ENCODE assay signal across 20 cellular contexts in the genomic region with DNA sequence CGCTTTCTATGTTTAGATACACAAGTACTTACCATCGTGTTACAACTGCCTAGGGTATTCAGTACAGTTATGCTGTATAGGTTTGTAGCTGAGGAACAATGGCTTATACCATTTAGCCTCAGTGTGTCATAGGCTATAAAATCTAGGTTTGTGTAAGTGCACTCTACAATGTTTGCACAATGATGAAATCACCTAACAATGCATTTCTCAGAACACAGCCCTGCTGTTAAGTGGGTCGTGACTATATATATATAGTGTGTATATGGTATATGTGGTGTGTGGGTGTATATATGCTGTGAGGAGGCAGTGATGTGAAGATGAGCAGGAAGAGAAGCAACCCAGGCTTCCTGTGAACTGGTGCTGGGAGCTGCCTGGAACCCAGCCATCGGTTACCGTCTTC.
DNase-seq lines count a peak whose midpoint lies in the region; ATAC-seq, FAIRE-seq and TF ChIP-seq lines count a peak whose summit lies in the region.
"Had no signal": no experiment of that assay in that cellular context is flagged by ENCODE, and none has a peak within 500 bp of the region (broad histone marks: within the 10 kb centered on the region; RNA-seq: fewer than 3 reads in every experiment).

No MANE protein-coding gene starts in this region.

- no peak for TF ChIP-seq RAD21 in A549 (conservative IDR thresholded peaks at IDR 0.05 in 1 of 2, IDR thresholded peaks at IDR 0.05 in 1 of 2)

- CTCF ChIA-PET in A549 (lab: Yijun Ruan, JAX), result interaction anchor here (0.6 to 2.7 kb wide), 6 partner anchors 8 to 1017 kb away, joined by 3 to 16 read pairs (median 3); no protein-coding TSS in a partner anchor

- H4K20me1 ChIP-seq in H9 (ENCODE audit: control insufficient read depth, insufficient read depth, insufficient read length), result no peaks in the 10 kb centered on the region

- no peaks in the 10 kb centered on the region; a peak in 1 of 7 replicates for H3K36me3 Mint-ChIP-seq in H9 (ENCODE audit: insufficient read depth in 1 of 3, low read depth in 3 of 3)
- H3K36me3 Mint-ChIP-seq: CD8-positive, alpha-beta memory T cell had no signal

- H2BK20ac ChIP-seq in H9 (ENCODE audit: low read depth, low read length, poor library complexity, severe bottlenecking), result no peak overlapping the region

- no peak overlapping the region for H2BK120ac ChIP-seq in H9 (ENCODE audit: low read depth, low read length, poor library complexity, severe bottlenecking)

- no peaks in the 10 kb centered on the region for H3K79me1 ChIP-seq in H9 (ENCODE audit: insufficient read depth, low read depth, low read length, poor library complexity, severe bottlenecking)

- H3K56ac ChIP-seq in H9 (ENCODE audit: insufficient read length, low read depth, low read length), result no peak overlapping the region

- no peak for FAIRE-seq in A549 (lab: Jason Lieb, UNC)
- FAIRE-seq: GM12878, GM18507, HTR-8/SVneo had no signal

- no peaks in the 10 kb centered on the region for H3K23me2 ChIP-seq in H9 (ENCODE audit: insufficient read length, low read depth, low read length, poor library complexity, severe bottlenecking)

- H4K5ac ChIP-seq in H9 (ENCODE audit: insufficient read length, low read depth, low read length), result no peak overlapping the region

- POLR2A ChIA-PET in A549 (lab: Yijun Ruan, JAX), result no interaction called here

- TF ChIP-seq POLR2A in A549 (IDR thresholded peaks at IDR 0.05; ENCODE audit: low read length), result no peak

- peak in 1 of 2 experiments; percentile 12 for DNase-seq in A549 (ENCODE audit: low read depth in 1 of 2, low spot score in 1 of 2)
- peak; percentile 63 for DNase-seq in DMS153 treated with DMSO at 0.1 percent for 48 hours (lab: John Stamatoyannopoulos, UW; ENCODE audit: unreplicated experiment)
- DNase-seq in NCI-H748 treated with DMSO at 0.1 percent for 48 hours (lab: John Stamatoyannopoulos, UW), result peak; percentile 45
- DNase-seq in epithelial cell of esophagus (ENCODE audit: low read depth), result peak; percentile 7
- DNase-seq in H9, result no peak
- DNase-seq in COLO668 (lab: John Stamatoyannopoulos, UW; ENCODE audit: unreplicated experiment), result no peak
- DNase-seq in NCI-H1048 (lab: John Stamatoyannopoulos, UW), result no peak
- DNase-seq in hepatic stellate cell (ENCODE audit: low spot score), result no peak
- DNase-seq: BE2C; CD8-positive, alpha-beta memory T cell; GM23248; NCI-H1694; NCI-H2171; NCI-H510A treated with DMSO at 0.1 percent for 48 hours; T-helper 1 cell had no signal

- peaks cover 3% of the 10 kb centered on the region for H3K27me3 Mint-ChIP-seq in H9 (ENCODE audit: low read depth)

- peak overlapping the region; percentile 25; the same call in 2 of the 3 replicates for H3K4me2 ChIP-seq in A549
- H3K4me2 ChIP-seq in H9 (ENCODE audit: insufficient read depth, insufficient read length, low read length), result no peak overlapping the region

- H3K4me1 ChIP-seq in A549, result peaks cover 10% of the 10 kb centered on the region
- H3K4me1 ChIP-seq in H9 (ENCODE audit: insufficient read depth, low read length), result peaks cover 5% of the 10 kb centered on the region; the same call in 1 of the 2 replicates
- H3K4me1 ChIP-seq: BE2C had no signal

- H3T11ph ChIP-seq in H9 (ENCODE audit: low read length), result no peak overlapping the region

- WGBS in A549 (ENCODE audit: missing lambda C conversion rate), result 39% methylated on average over 5 of the region's 5 CpGs
- no CpG with 5 or more reads among the region's 5 CpGs for WGBS in H9 (ENCODE audit: extremely low coverage, insufficient read length, low lambda C conversion rate)

- H2BK5ac ChIP-seq in H9 (ENCODE audit: insufficient read length, low read length), result no peak overlapping the region

- no peak overlapping the region for H4K91ac ChIP-seq in H9 (ENCODE audit: insufficient read length, low read depth, low read length)

- peak; percentile 64 to 72; a peak in 5 of 6 replicates for ATAC-seq in A549
- ATAC-seq: GM12878, Right ventricle myocardium inferior had no signal

- H3K4me3 Mint-ChIP-seq in H9, result no peak overlapping the region
- H3K4me3 Mint-ChIP-seq: CD8-positive, alpha-beta memory T cell had no signal

- H4K8ac ChIP-seq in H9 (replicated peaks; ENCODE audit: insufficient read length, low read depth, low read length), result no peak overlapping the region

- no peak overlapping the region for H2BK12ac ChIP-seq in H9 (ENCODE audit: insufficient read length, low read depth, low read length)

- H2BK15ac ChIP-seq in H9 (ENCODE audit: low read depth, low read length), result no peak overlapping the region

- no peak for TF ChIP-seq EP300 in A549 (IDR thresholded peaks at IDR 0.05)

- H3K27ac ChIP-seq in A549 (no peak overlapping the region), H9 (ENCODE audit: insufficient read length, low read depth, low read length) (no peak overlapping the region)
- H3K27ac ChIP-seq: GM23248, SK-N-MC had no signal

- H2AFZ ChIP-seq in H9 (ENCODE audit: low read length), result no peak overlapping the region
- H2AFZ ChIP-seq: GM23248 had no signal

- H3K9me3 Mint-ChIP-seq in H9, result no peaks in the 10 kb centered on the region
- H3K9me3 Mint-ChIP-seq: CD8-positive, alpha-beta memory T cell had no signal

- H3K79me2 ChIP-seq in H9 (ENCODE audit: insufficient read depth, low read length), result no peaks in the 10 kb centered on the region

- H3K27ac Mint-ChIP-seq in H9, result no peak overlapping the region
- H3K27ac Mint-ChIP-seq: CD8-positive, alpha-beta memory T cell had no signal

- H3K23ac ChIP-seq in H9 (ENCODE audit: insufficient read length, low read depth, low read length), result no peak overlapping the region

- H3K18ac ChIP-seq in H9 (ENCODE audit: insufficient read length, low read depth, low read length), result no peak overlapping the region

- H3K27me3 ChIP-seq in H9 (ENCODE audit: insufficient read depth, low read length), result no peaks in the 10 kb centered on the region
- H3K27me3 ChIP-seq: BE2C had no signal

- TF ChIP-seq CTCF in A549 (IDR thresholded peaks at IDR 0.05) (no peak), epithelial cell of esophagus (IDR thresholded peaks at IDR 0.05; ENCODE audit: insufficient read depth, low read depth, low read length, missing control alignments) (no peak), H9 (conservative IDR thresholded peaks at IDR 0.05) (no peak)

- H3K4me1 Mint-ChIP-seq in H9, result peaks cover 19 to 20% of the 10 kb centered on the region in 2 experiments

- H3K4me3 ChIP-seq in A549 (no peak overlapping the region), epithelial cell of esophagus (ENCODE audit: low read length) (no peak overlapping the region)
- H3K4me3 ChIP-seq: GM12878, GM23248, SK-N-MC had no signal

- no peaks in the 10 kb centered on the region for H3K9me3 ChIP-seq in A549
- no peaks in the 10 kb centered on the region for H3K9me3 ChIP-seq in H9 (ENCODE audit: control insufficient read depth, low read depth, low read length)
- H3K9me3 ChIP-seq: BE2C had no signal

- H2AK5ac ChIP-seq in H9 (ENCODE audit: insufficient read length, low read length), result no peak overlapping the region

- H3K14ac ChIP-seq in H9 (ENCODE audit: insufficient read depth, low read length), result no peak overlapping the region

- H3K9ac ChIP-seq in H9 (ENCODE audit: extremely low read depth, insufficient read length, low read length), result no peak overlapping the region
- H3K9ac ChIP-seq: GM23248 had no signal

- no peak overlapping the region for H3K4ac ChIP-seq in H9 (ENCODE audit: low read depth, low read length)

TF ChIP-seq in A549, 52 proteins besides CTCF, POLR2A, EP300 and RAD21:
- TF ChIP-seq ZNF302 (CRISPR knock-in tag; IDR thresholded peaks at IDR 0.05), result no peak
- TF ChIP-seq FOSL2 (IDR thresholded peaks at IDR 0.05), result no peak
- TF ChIP-seq FOSL2 (CRISPR knock-in tag; IDR thresholded peaks at IDR 0.05), result peak; percentile 7; the same call in 1 of the 2 replicates
- TF ChIP-seq, protein P1, sequence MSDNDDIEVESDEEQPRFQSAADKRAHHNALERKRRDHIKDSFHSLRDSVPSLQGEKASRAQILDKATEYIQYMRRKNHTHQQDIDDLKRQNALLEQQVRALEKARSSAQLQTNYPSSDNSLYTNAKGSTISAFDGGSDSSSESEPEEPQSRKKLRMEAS (IDR thresholded peaks at IDR 0.05), result no peak
- no peak for TF ChIP-seq RCOR1 (IDR thresholded peaks at IDR 0.05; ENCODE audit: low read depth, low read length)
- no peak for TF ChIP-seq HOXB13 (CRISPR knock-in tag; IDR thresholded peaks at IDR 0.05; ENCODE audit: low read depth)

Comparison
In these comparisons a context has a peak if more than half of its experiments do, and no peak if none do; other contexts are left out.
1. DNase-seq: peak in DMS153 treated with DMSO at 0.1 percent for 48 hours (single experiment), NCI-H748 treated with DMSO at 0.1 percent for 48 hours (single experiment) and epithelial cell of esophagus (single experiment); none in H9 (single experiment), COLO668 (single experiment), NCI-H1048 (single experiment) and hepatic stellate cell (single experiment).